ENCODE assay signal across 8 cellular contexts in genomic region chr3:49721861-49722781, GRCh38. TPM values are rescaled to one million over a fixed set of nuclear protein-coding genes. Genes with fewer than 3 reads are reported as not detected.
A peak's percentile ranks its signal among the peaks of the same experiment; 100 is the strongest.
DNase-seq lines count a peak whose midpoint lies in the region; ATAC-seq and TF ChIP-seq lines count a peak whose summit lies in the region.
"Had no signal": no experiment of that assay in that cellular context is flagged by ENCODE, and none has a peak within 500 bp of the region (broad histone marks: within the 10 kb centered on the region; RNA-seq: fewer than 3 reads in every experiment).

No MANE protein-coding gene starts in this region.

- H3K9me3 Mint-ChIP-seq in activated CD4-positive, alpha-beta memory T cell treated with anti-CD3 and anti-CD28 coated beads for 36 hours, result no peaks in the 10 kb centered on the region

- H3K9me3 ChIP-seq in left ventricle myocardium inferior (replicated peaks) (no peaks in the 10 kb centered on the region), smooth muscle cell (replicated peaks; ENCODE audit: low read depth) (no peaks in the 10 kb centered on the region)

- peaks cover 27% of the 10 kb centered on the region for H3K36me3 Mint-ChIP-seq in activated CD4-positive, alpha-beta memory T cell treated with anti-CD3 and anti-CD28 coated beads for 36 hours

- H4K20me1 ChIP-seq in smooth muscle cell (ENCODE audit: low read depth), result peaks cover 16% of the 10 kb centered on the region

- ATAC-seq in GM19035 (IDR thresholded peaks at IDR 0.05; ENCODE audit: unreplicated experiment) (no peak), GM21360 (IDR thresholded peaks at IDR 0.05; ENCODE audit: unreplicated experiment) (no peak)

- peaks cover 16% of the 10 kb centered on the region for H3K36me3 ChIP-seq in H7 (replicated peaks; ENCODE audit: control insufficient read depth, insufficient read depth, low read length)
- peaks cover 41% of the 10 kb centered on the region for H3K36me3 ChIP-seq in left ventricle myocardium inferior
- no peaks in the 10 kb centered on the region for H3K36me3 ChIP-seq in smooth muscle cell (ENCODE audit: low read depth)

- H3F3A ChIP-seq in smooth muscle cell (ENCODE audit: low read depth), result peaks cover 12% of the 10 kb centered on the region

- intact Hi-C loops in activated CD4-positive, alpha-beta memory T cell treated with anti-CD3 and anti-CD28 coated beads for 36 hours (cut with micrococcal nuclease), result no loop called here
- intact Hi-C loops in left ventricle myocardium inferior (cut with micrococcal nuclease), result no loop called here

- H3K27ac Mint-ChIP-seq in activated CD4-positive, alpha-beta memory T cell treated with anti-CD3 and anti-CD28 coated beads for 36 hours, result peak overlapping the region; percentile 98

- TF ChIP-seq CTCF in left ventricle myocardium inferior (IDR thresholded peaks at IDR 0.05; ENCODE audit: borderline replicate concordance), result no peak
- no peak for TF ChIP-seq CTCF in smooth muscle cell (IDR thresholded peaks at IDR 0.05; ENCODE audit: borderline replicate concordance, insufficient read depth, poor library complexity, severe bottlenecking)

- H3K27me3 Mint-ChIP-seq in activated CD4-positive, alpha-beta memory T cell treated with anti-CD3 and anti-CD28 coated beads for 36 hours, result no peaks in the 10 kb centered on the region

- CTCF ChIA-PET in activated CD4-positive, alpha-beta memory T cell treated with anti-CD3 and anti-CD28 coated beads for 36 hours (lab: Charles Lee), result interaction anchor here (1.5 kb wide), 1 partner anchor 117 kb away, joined by 4 read pairs; no protein-coding TSS in a partner anchor

- H3K27ac ChIP-seq in left ventricle myocardium inferior (replicated peaks), result peak overlapping the region; percentile 96
- peak overlapping the region; percentile 94 for H3K27ac ChIP-seq in smooth muscle cell (ENCODE audit: low read depth)

- peaks cover 38% of the 10 kb centered on the region for H3K4me1 Mint-ChIP-seq in activated CD4-positive, alpha-beta memory T cell treated with anti-CD3 and anti-CD28 coated beads for 36 hours (ENCODE audit: low read depth)

- no peak overlapping the region for H2AFZ ChIP-seq in smooth muscle cell (ENCODE audit: low read depth)

- no peak overlapping the region for H3K9ac ChIP-seq in smooth muscle cell (ENCODE audit: low read depth)

- H3K4me1 ChIP-seq in left ventricle myocardium inferior (peaks cover 62% of the 10 kb centered on the region), smooth muscle cell (ENCODE audit: low read depth) (peaks cover 12% of the 10 kb centered on the region)

- H3K4me2 ChIP-seq in smooth muscle cell, result peak overlapping the region; percentile 90

- 96% methylated on average over 27 of the region's 28 CpGs for WGBS in smooth muscle cell (ENCODE audit: low lambda C conversion rate)

- no peak overlapping the region for H3K4me3 ChIP-seq in H7 (ENCODE audit: insufficient read depth, low read depth, low read length)
- H3K4me3 ChIP-seq in left ventricle myocardium inferior, result peak overlapping the region; percentile 96
- H3K4me3 ChIP-seq in smooth muscle cell, result peak overlapping the region; percentile 73

- H3K27me3 ChIP-seq in H7 (ENCODE audit: control insufficient read depth, insufficient read depth, low read length) (peaks cover 7% of the 10 kb centered on the region; the same call in 1 of the 2 replicates), left ventricle myocardium inferior (ENCODE audit: low read depth) (no peaks in the 10 kb centered on the region), smooth muscle cell (ENCODE audit: low read depth) (no peaks in the 10 kb centered on the region)

- H3K79me2 ChIP-seq in smooth muscle cell (ENCODE audit: low read depth), result peaks cover 13% of the 10 kb centered on the region

- DNase-seq in H7, result peak; percentile 32
- no peak for DNase-seq in activated CD4-positive, alpha-beta memory T cell treated with anti-CD3 and anti-CD28 coated beads for 36 hours
- DNase-seq in left ventricle myocardium inferior, result no peak
- no peak for DNase-seq in smooth muscle cell (lab: John Stamatoyannopoulos, UW; ENCODE audit: unreplicated experiment)
- DNase-seq in stimulated activated CD4-positive, alpha-beta T cell treated with anti-CD3 and anti-CD28 coated beads, Interleukin-15, amount 100 ng/mL, for 24 hours, result no peak
- DNase-seq: NCI-H1092 treated with DMSO at 0.1 percent for 48 hours had no signal

- H3K4me3 Mint-ChIP-seq in activated CD4-positive, alpha-beta memory T cell treated with anti-CD3 and anti-CD28 coated beads for 36 hours, result peak overlapping the region; percentile 96

- POLR2A ChIA-PET in activated CD4-positive, alpha-beta memory T cell treated with anti-CD3 and anti-CD28 coated beads for 36 hours (lab: Charles Lee), result interaction anchor here (1.3 kb wide), 1 partner anchor 182 kb away, joined by 3 read pairs; no protein-coding TSS in a partner anchor

RNA-seq across cellular contexts. Expression of gene GMPPB, which starts 1.6 kb away (rescaled TPM):
- 24.6 and 43.5 TPM in 2 replicates for total RNA-seq in H7 (2014; rRNA removed; shearing (Covaris generic))
- total RNA-seq in activated CD4-positive, alpha-beta memory T cell treated with anti-CD3 and anti-CD28 coated beads for 36 hours, result 10 to 100 TPM; 41.0 to 45.4 TPM
- 15.1 TPM for total RNA-seq in left ventricle myocardium inferior
- 21.1 and 21.3 TPM in 2 replicates for total RNA-seq in smooth muscle cell
- 68.3 and 74.8 TPM in 2 replicates for polyA plus RNA-seq in smooth muscle cell

RNA-seq across cellular contexts. Expression of gene AMIGO3, which starts 2.6 kb away (rescaled TPM):
- total RNA-seq in H7 (2014; rRNA removed; shearing (Covaris generic)), result 5.7 and 5.8 TPM in 2 replicates
- total RNA-seq in activated CD4-positive, alpha-beta memory T cell treated with anti-CD3 and anti-CD28 coated beads for 36 hours, result not detected
- not detected for total RNA-seq in left ventricle myocardium inferior
- total RNA-seq in smooth muscle cell, result 2.8 and 2.9 TPM in 2 replicates
- 2.2 and 2.4 TPM in 2 replicates for polyA plus RNA-seq in smooth muscle cell

RNA-seq across cellular contexts. Expression of gene RNF123, which starts 32.8 kb away (rescaled TPM):
- 22.1 and 31.2 TPM in 2 replicates for total RNA-seq in H7 (2014; rRNA removed; shearing (Covaris generic))
- total RNA-seq in activated CD4-positive, alpha-beta memory T cell treated with anti-CD3 and anti-CD28 coated beads for 36 hours, result 10 to 100 TPM; 21.0 to 29.7 TPM
- 48.6 TPM for total RNA-seq in left ventricle myocardium inferior
- total RNA-seq in smooth muscle cell, result 15.8 and 17.3 TPM in 2 replicates
- 23.9 and 37.8 TPM in 2 replicates for polyA plus RNA-seq in smooth muscle cell

RNA-seq across cellular contexts. Expression of gene MST1, which starts 32.8 kb away (rescaled TPM):
- 10.8 and 11.0 TPM in 2 replicates for total RNA-seq in H7 (2014; rRNA removed; shearing (Covaris generic))
- total RNA-seq in activated CD4-positive, alpha-beta memory T cell treated with anti-CD3 and anti-CD28 coated beads for 36 hours, result 1 to 10 TPM; 8.1 to 8.2 TPM
- 5.4 TPM for total RNA-seq in left ventricle myocardium inferior
- total RNA-seq in smooth muscle cell, result 15.4 and 18.7 TPM in 2 replicates
- 22.9 and 28.5 TPM in 2 replicates for polyA plus RNA-seq in smooth muscle cell

RNA-seq across cellular contexts. Expression of gene APEH, which starts 48.0 kb away (rescaled TPM):
- total RNA-seq in H7 (2014; rRNA removed; shearing (Covaris generic)), result 236 and 260 TPM in 2 replicates
- 100 to 1,000 TPM; 141 to 143 TPM for total RNA-seq in activated CD4-positive, alpha-beta memory T cell treated with anti-CD3 and anti-CD28 coated beads for 36 hours
- total RNA-seq in left ventricle myocardium inferior, result 99.0 TPM
- 53.1 and 69.4 TPM in 2 replicates for total RNA-seq in smooth muscle cell
- 91.7 and 104 TPM in 2 replicates for polyA plus RNA-seq in smooth muscle cell
